1 cellular context compared by ENCODE assay signal in genomic region chr3:14836049-14836468, GRCh38.
TF ChIP-seq lines count a peak whose summit lies in the region.

No MANE protein-coding gene starts in this region.

TF ChIP-seq in K562, 482 proteins besides CTCF, POLR2A, EP300 and RAD21 (continued from another document and continues in another):
- no peak for TF ChIP-seq HOMEZ (CRISPR knock-in tag; IDR thresholded peaks at IDR 0.05)
- peak; percentile 38; the same call in 1 of the 2 replicates for TF ChIP-seq SMARCE1 (IDR thresholded peaks at IDR 0.05)
- TF ChIP-seq, protein P1, sequence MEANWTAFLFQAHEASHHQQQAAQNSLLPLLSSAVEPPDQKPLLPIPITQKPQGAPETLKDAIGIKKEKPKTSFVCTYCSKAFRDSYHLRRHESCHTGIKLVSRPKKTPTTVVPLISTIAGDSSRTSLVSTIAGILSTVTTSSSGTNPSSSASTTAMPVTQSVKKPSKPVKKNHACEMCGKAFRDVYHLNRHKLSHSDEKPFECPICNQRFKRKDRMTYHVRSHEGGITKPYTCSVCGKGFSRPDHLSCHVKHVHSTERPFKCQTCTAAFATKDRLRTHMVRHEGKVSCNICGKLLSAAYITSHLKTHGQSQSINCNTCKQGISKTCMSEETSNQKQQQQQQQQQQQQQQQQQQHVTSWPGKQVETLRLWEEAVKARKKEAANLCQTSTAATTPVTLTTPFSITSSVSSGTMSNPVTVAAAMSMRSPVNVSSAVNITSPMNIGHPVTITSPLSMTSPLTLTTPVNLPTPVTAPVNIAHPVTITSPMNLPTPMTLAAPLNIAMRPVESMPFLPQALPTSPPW (CRISPR knock-in tag; IDR thresholded peaks at IDR 0.05): peak; percentile 22; the same call in 1 of the 2 replicates
- TF ChIP-seq JUN (IDR thresholded peaks at IDR 0.05; ENCODE audit: borderline replicate concordance, low read depth, low read length): peak; percentile 89
- no peak for TF ChIP-seq JUN (CRISPR knock-in tag; IDR thresholded peaks at IDR 0.05; ENCODE audit: borderline replicate concordance)
- TF ChIP-seq THRA (IDR thresholded peaks at IDR 0.05): no peak
- peak; percentile 81 for TF ChIP-seq CBFA2T2 (conservative IDR thresholded peaks at IDR 0.05)
- TF ChIP-seq NEUROD1 (IDR thresholded peaks at IDR 0.05; ENCODE audit: borderline replicate concordance, low read depth, low read length, partially characterized antibody): peak; percentile 37
- peak; percentile 70 for TF ChIP-seq NFIC (IDR thresholded peaks at IDR 0.05)
- 0 out of 2 replicates have a peak, but pooled peaks have one; percentile 41 for TF ChIP-seq LCOR (CRISPR knock-in tag; IDR thresholded peaks at IDR 0.05)
- peak; percentile 74; the same call in 1 of the 2 replicates for TF ChIP-seq SMARCA4 (IDR thresholded peaks at IDR 0.05)
- no peak for TF ChIP-seq ZNF217 (CRISPR knock-in tag; IDR thresholded peaks at IDR 0.05)
- peak; percentile 75 for TF ChIP-seq NCOR1 (IDR thresholded peaks at IDR 0.05)
- peak; percentile 95 for TF ChIP-seq JUND (IDR thresholded peaks at IDR 0.05; ENCODE audit: borderline replicate concordance, low read depth, low read length)
- peak; percentile 78; the same call in 1 of the 3 replicates for TF ChIP-seq JUND (tag; IDR thresholded peaks at IDR 0.05; ENCODE audit: borderline replicate concordance, low read depth, low read length)
- peak; percentile 74 for TF ChIP-seq CXXC5 (CRISPR knock-in tag; IDR thresholded peaks at IDR 0.05)
- TF ChIP-seq KLF1 (tag; IDR thresholded peaks at IDR 0.05): peak; percentile 82; the same call in 1 of the 2 replicates
- TF ChIP-seq STAT5A (IDR thresholded peaks at IDR 0.05; ENCODE audit: borderline replicate concordance, low read length): peak; percentile 62; the same call in 1 of the 2 replicates
- no peak for TF ChIP-seq ADNP (tag; IDR thresholded peaks at IDR 0.05)
- TF ChIP-seq, protein P2, sequence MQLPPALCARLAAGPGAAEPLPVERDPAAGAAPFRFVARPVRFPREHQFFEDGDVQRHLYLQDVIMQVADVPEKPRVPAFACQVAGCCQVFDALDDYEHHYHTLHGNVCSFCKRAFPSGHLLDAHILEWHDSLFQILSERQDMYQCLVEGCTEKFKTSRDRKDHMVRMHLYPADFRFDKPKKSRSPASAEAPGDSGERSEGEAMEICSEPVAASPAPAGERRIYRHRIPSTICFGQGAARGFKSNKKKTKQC (CRISPR knock-in tag; IDR thresholded peaks at IDR 0.05): 0 out of 2 replicates have a peak, but pooled peaks have one; percentile 40
- peak; percentile 31 to 56 for TF ChIP-seq E2F6 (IDR thresholded peaks at IDR 0.05; ENCODE audit: borderline replicate concordance in 1 of 2, extremely low read depth in 1 of 2, insufficient read depth in 1 of 2, insufficient read length in 1 of 2, low read depth in 1 of 2, low read length in 1 of 2, poor library complexity in 1 of 2, severe bottlenecking in 1 of 2)
- TF ChIP-seq ZEB2 (IDR thresholded peaks at IDR 0.05): peak; percentile 74; the same call in 1 of the 2 replicates
- peak in 1 of 2 experiments; percentile 26; a peak in 1 of 4 replicates for TF ChIP-seq MAZ (CRISPR knock-in tag; conservative IDR thresholded peaks at IDR 0.05 in 1 of 2, IDR thresholded peaks at IDR 0.05 in 1 of 2)
- peak; percentile 96 for TF ChIP-seq ATF3 (IDR thresholded peaks at IDR 0.05)
- peak; percentile 77; the same call in 1 of the 2 replicates for TF ChIP-seq ATF3 (CRISPR knock-in tag; conservative IDR thresholded peaks at IDR 0.05)
- 0 out of 2 replicates have a peak, but pooled peaks have one; percentile 29 for TF ChIP-seq SMAD4 (CRISPR knock-in tag; conservative IDR thresholded peaks at IDR 0.05)
- TF ChIP-seq TCF3 (CRISPR knock-in tag; IDR thresholded peaks at IDR 0.05): peak; percentile 89
- TF ChIP-seq HNRNPLL (IDR thresholded peaks at IDR 0.05; ENCODE audit: low read depth, low read length, poor library complexity, severe bottlenecking): peak; percentile 3
- TF ChIP-seq TFAM (CRISPR knock-in tag; conservative IDR thresholded peaks at IDR 0.05): no peak
- peak in 1 of 2 experiments; percentile 63; a peak in 1 of 4 replicates for TF ChIP-seq HDAC1 (IDR thresholded peaks at IDR 0.05)
- TF ChIP-seq HDAC2 (IDR thresholded peaks at IDR 0.05): peak; percentile 79
- TF ChIP-seq SOX6 (IDR thresholded peaks at IDR 0.05): peak; percentile 69; the same call in 1 of the 2 replicates
- no peak for TF ChIP-seq NCOA6 (IDR thresholded peaks at IDR 0.05)
- TF ChIP-seq ZNF140 (CRISPR knock-in tag; IDR thresholded peaks at IDR 0.05): no peak
- peak; percentile 26; the same call in 1 of the 2 replicates for TF ChIP-seq MGA (IDR thresholded peaks at IDR 0.05)
- 0 out of 2 replicates have a peak, but pooled peaks have one; percentile 51 for TF ChIP-seq GATA2 (CRISPR knock-in tag; IDR thresholded peaks at IDR 0.05)
- TF ChIP-seq, protein P3, sequence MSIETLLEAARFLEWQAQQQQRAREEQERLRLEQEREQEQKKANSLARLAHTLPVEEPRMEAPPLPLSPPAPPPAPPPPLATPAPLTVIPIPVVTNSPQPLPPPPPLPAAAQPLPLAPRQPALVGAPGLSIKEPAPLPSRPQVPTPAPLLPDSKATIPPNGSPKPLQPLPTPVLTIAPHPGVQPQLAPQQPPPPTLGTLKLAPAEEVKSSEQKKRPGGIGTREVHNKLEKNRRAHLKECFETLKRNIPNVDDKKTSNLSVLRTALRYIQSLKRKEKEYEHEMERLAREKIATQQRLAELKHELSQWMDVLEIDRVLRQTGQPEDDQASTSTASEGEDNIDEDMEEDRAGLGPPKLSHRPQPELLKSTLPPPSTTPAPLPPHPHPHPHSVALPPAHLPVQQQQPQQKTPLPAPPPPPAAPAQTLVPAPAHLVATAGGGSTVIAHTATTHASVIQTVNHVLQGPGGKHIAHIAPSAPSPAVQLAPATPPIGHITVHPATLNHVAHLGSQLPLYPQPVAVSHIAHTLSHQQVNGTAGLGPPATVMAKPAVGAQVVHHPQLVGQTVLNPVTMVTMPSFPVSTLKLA (conservative IDR thresholded peaks at IDR 0.05): peak in 1 of 2 experiments; percentile 62; a peak in 2 of 4 replicates
- no peak for TF ChIP-seq ZNF778 (CRISPR knock-in tag; IDR thresholded peaks at IDR 0.05)
- no peak for TF ChIP-seq HMGN3 (IDR thresholded peaks at IDR 0.05; ENCODE audit: borderline replicate concordance, extremely low read depth, insufficient read length, low read depth, low read length)
- no peak for TF ChIP-seq TCF7 (IDR thresholded peaks at IDR 0.05; ENCODE audit: borderline replicate concordance)
- TF ChIP-seq L3MBTL2 (IDR thresholded peaks at IDR 0.05): peak; percentile 44; the same call in 1 of the 2 replicates
- TF ChIP-seq GTF2E2 (tag; IDR thresholded peaks at IDR 0.05): no peak
- TF ChIP-seq, protein P4, sequence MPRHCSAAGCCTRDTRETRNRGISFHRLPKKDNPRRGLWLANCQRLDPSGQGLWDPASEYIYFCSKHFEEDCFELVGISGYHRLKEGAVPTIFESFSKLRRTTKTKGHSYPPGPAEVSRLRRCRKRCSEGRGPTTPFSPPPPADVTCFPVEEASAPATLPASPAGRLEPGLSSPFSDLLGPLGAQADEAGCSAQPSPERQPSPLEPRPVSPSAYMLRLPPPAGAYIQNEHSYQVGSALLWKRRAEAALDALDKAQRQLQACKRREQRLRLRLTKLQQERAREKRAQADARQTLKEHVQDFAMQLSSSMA (CRISPR knock-in tag; IDR thresholded peaks at IDR 0.05): no peak
- TF ChIP-seq KLF16 (IDR thresholded peaks at IDR 0.05): no peak
